ENCODE assay signal across 17 cellular contexts in the genomic region with DNA sequence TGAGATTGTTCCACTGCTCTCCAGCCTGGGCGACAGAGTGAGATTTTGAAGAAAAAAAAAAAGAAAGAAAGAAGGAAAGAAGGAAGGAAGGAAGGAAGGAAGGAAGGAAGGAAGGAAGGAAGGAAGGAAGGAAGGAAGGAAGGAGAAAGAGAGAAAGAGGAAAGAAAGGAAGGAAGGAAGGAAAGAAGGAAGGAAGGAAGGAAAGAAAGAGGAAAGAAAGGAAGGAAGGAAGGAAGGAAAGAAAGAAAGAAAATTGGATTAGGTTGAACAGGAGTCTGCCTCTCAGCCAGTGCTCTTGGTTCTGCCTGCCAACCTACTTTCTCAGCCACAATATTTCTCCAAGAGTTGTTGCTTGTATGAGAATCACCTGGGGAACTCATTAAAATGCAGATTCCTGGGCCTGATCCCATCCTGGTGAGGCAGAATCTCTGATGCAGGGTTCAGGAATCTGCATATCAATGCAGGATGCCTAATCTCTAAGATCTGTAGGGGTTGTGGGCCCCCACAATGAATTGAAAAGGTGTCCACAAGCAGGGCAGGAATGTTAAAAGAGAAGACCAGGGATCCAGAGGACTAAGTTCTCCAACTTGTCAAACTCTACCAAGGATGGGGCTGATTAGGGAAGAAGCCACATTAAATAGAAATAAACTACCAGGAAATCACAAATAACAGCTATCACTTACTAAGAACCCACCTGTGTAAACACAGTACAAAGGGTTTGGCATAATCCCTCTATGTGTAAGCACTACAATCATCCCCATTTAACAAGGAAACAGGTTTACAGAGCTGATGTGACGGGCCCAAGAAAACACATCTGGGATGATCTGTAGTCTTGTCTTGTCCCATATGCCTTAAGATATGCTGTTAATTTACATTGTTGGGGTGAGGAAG. TPM values are rescaled to one million over a fixed set of nuclear protein-coding genes. Genes with fewer than 3 reads are reported as not detected.
DNase-seq lines count a peak whose midpoint lies in the region; ATAC-seq and TF ChIP-seq lines count a peak whose summit lies in the region.
"Had no signal": no experiment of that assay in that cellular context is flagged by ENCODE, and none has a peak within 500 bp of the region (broad histone marks: within the 10 kb centered on the region; RNA-seq: fewer than 3 reads in every experiment).

No MANE protein-coding gene starts in this region.

- peak; percentile 83 for DNase-seq in NCI-H2029 treated with DMSO at 0.1 percent for 48 hours (lab: John Stamatoyannopoulos, UW)
- DNase-seq in PC-3: peak; percentile 22
- peak; percentile 42 for DNase-seq in islet precursor cell
- no peak for DNase-seq in kidney glomerular epithelial cell (lab: John Stamatoyannopoulos, UW)
- DNase-seq in esophagus squamous epithelium (lab: John Stamatoyannopoulos, UW): no peak
- no peak for DNase-seq in activated naive CD4-positive, alpha-beta T cell treated with Interleukin-2 at 50 U/mL for 16 hours
- DNase-seq: activated CD4-positive, alpha-beta T cell treated with anti-CD3 and anti-CD28 coated beads, Interleukin-2, amount 50 U/mL, for 48 hours; activated naive CD4-positive, alpha-beta T cell treated with anti-CD3 and anti-CD28 coated beads, Interleukin-2, amount 10 ng/mL, durations not matched to agents 7 days and 5 days; Caco-2; HFFc6; Right ventricle myocardium superior; stimulated activated CD8-positive, alpha-beta memory T cell treated with anti-CD3 and anti-CD28 coated beads, Interleukin-4, amount 100 ng/mL, for 48 hours had no signal

- TF ChIP-seq POLR2A in esophagus squamous epithelium (IDR thresholded peaks at IDR 0.05): no peak

- CTCF ChIA-PET in PC-3 (lab: Charles Lee): no interaction called here

- H4K20me1 ChIP-seq in PC-3 (ENCODE audit: low read length): no peaks in the 10 kb centered on the region

- H3K27me3 ChIP-seq in HUES64 (ENCODE audit: insufficient read depth, low read length): no peaks in the 10 kb centered on the region
- H3K27me3 ChIP-seq in PC-3 (ENCODE audit: low read length): no peaks in the 10 kb centered on the region
- peaks cover 0 to 23% (median 0%) of the 10 kb centered on the region in 4 donors for H3K27me3 ChIP-seq in esophagus squamous epithelium
- H3K27me3 ChIP-seq: ascending aorta, suprapubic skin, vagina had no signal

- peak overlapping the region; percentile 50; the same call in 1 of the 2 replicates for H3K27ac ChIP-seq in HUES64 (ENCODE audit: low read depth, low read length)
- no peak overlapping the region for H3K27ac ChIP-seq in PC-3 (ENCODE audit: low read length)
- no peak overlapping the region for H3K27ac ChIP-seq in esophagus squamous epithelium
- H3K27ac ChIP-seq: ascending aorta, suprapubic skin, vagina had no signal

- no peaks in the 10 kb centered on the region for H3K9me2 ChIP-seq in PC-3 (replicated peaks; ENCODE audit: low read length)

- H2AFZ ChIP-seq in PC-3 (ENCODE audit: low read length): no peak overlapping the region

- ATAC-seq in PC-3: no peak

- 65% methylated on average over 2 of the region's 2 CpGs for WGBS in HUES64
- WGBS in esophagus squamous epithelium, 2 donors: 44 to 78% methylated on average over 1 to 2 of the region's 2 CpGs

- TF ChIP-seq CTCF in PC-3 (conservative IDR thresholded peaks at IDR 0.05; ENCODE audit: low read depth, low read length): no peak
- TF ChIP-seq CTCF in esophagus squamous epithelium (IDR thresholded peaks at IDR 0.05): no peak

- no TSS peak for BruUV-seq in PC-3 (replicated peaks; lab: Mats Ljungman, UMichigan)

- no peaks in the 10 kb centered on the region for H3F3A ChIP-seq in PC-3 (ENCODE audit: low read length, unreplicated experiment)

- H3K4me3 ChIP-seq in HUES64 (ENCODE audit: low read length): no peak overlapping the region
- H3K4me3 ChIP-seq in PC-3 (ENCODE audit: low read length): no peak overlapping the region
- no peak overlapping the region for H3K4me3 ChIP-seq in esophagus squamous epithelium
- H3K4me3 ChIP-seq: ascending aorta, smooth muscle cell, suprapubic skin, vagina had no signal

- H3K36me3 ChIP-seq in HUES64 (ENCODE audit: insufficient read depth, low read length) (no peaks in the 10 kb centered on the region), PC-3 (ENCODE audit: low read depth, low read length) (no peaks in the 10 kb centered on the region), esophagus squamous epithelium (no peaks in the 10 kb centered on the region)
- H3K36me3 ChIP-seq: ascending aorta, suprapubic skin, vagina had no signal

- intact Hi-C loops in PC-3 (cut with micrococcal nuclease) (no loop called here), esophagus squamous epithelium (cut with DNase I) (no loop called here)

- POLR2A ChIA-PET in PC-3 (lab: Charles Lee; ENCODE audit: unreplicated experiment): no interaction called here

- no peaks in the 10 kb centered on the region for H3K79me2 ChIP-seq in PC-3 (ENCODE audit: low read length)

- peaks cover 51% of the 10 kb centered on the region for H3K4me1 ChIP-seq in HUES64 (ENCODE audit: insufficient read depth, low read length)
- H3K4me1 ChIP-seq in PC-3 (ENCODE audit: insufficient read depth, low read length): no peaks in the 10 kb centered on the region
- H3K4me1 ChIP-seq in esophagus squamous epithelium: no peaks in the 10 kb centered on the region
- H3K4me1 ChIP-seq: ascending aorta, Caco-2 had no signal

- H3K9ac ChIP-seq in HUES64 (ENCODE audit: low read depth, low read length): no peak overlapping the region
- H3K9ac ChIP-seq in PC-3 (ENCODE audit: low read length): no peak overlapping the region

- no peak overlapping the region for H3K4me2 ChIP-seq in PC-3 (ENCODE audit: low read length)
- H3K4me2 ChIP-seq: smooth muscle cell had no signal

- no peaks in the 10 kb centered on the region for H3K9me3 ChIP-seq in HUES64 (ENCODE audit: insufficient read depth, low read depth, low read length)
- H3K9me3 ChIP-seq in PC-3 (ENCODE audit: low read length): no peaks in the 10 kb centered on the region
- H3K9me3 ChIP-seq in esophagus squamous epithelium: no peaks in the 10 kb centered on the region
- H3K9me3 ChIP-seq: ascending aorta, Caco-2, suprapubic skin, vagina had no signal

RNA-seq across cellular contexts. Expression of a gene that starts 23.4 kb away (rescaled TPM):
- polyA plus RNA-seq in HUES64 (2013, experiment 1 of 2): 10.0 TPM
- 11.8 TPM for polyA plus RNA-seq in HUES64 (2013, experiment 2 of 2)
- total RNA-seq in PC-3 (2014; rRNA removed) (44.9 and 46.2 TPM in 2 replicates), esophagus squamous epithelium (10 to 100 TPM in 1 of 4 donors, 1 to 10 TPM in 3; 3.6 to 47.2 (median 9.0) TPM)

Comparison
In these comparisons a context has a peak if more than half of its experiments do, and no peak if none do; other contexts are left out.
1. DNase-seq: peak in NCI-H2029 treated with DMSO at 0.1 percent for 48 hours (single experiment), PC-3 (single experiment) and islet precursor cell (single experiment); none in kidney glomerular epithelial cell (single experiment), esophagus squamous epithelium (single experiment) and activated naive CD4-positive, alpha-beta T cell treated with Interleukin-2 at 50 U/mL for 16 hours (single experiment).